37 cellular contexts compared by ENCODE assay signal in the genomic region with DNA sequence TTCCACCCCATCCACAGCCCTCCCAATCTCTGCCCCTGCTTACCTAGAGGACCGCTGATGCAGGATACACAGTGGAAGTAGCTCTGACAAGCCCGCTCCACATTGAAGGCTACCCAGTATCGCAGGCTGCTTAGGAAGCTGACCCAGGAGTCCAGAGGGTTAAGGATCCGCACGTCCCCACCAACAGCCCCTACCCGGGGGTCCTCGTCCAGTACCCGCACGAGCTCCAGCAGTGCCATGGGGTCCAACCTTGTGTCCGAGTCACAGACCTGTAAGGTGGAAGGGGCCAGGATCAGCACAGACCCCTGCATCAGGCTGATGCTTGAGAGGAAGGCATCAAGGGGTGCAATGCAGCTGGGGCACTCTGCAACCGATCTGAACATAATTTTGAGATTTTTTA. TPM values are rescaled to one million over a fixed set of nuclear protein-coding genes. Genes with fewer than 3 reads are reported as not detected.
"Had no signal": no experiment of that assay in that cellular context is flagged by ENCODE, and none has a peak within 500 bp of the region (broad histone marks: within the 10 kb centered on the region; RNA-seq: fewer than 3 reads in every experiment).

No MANE protein-coding gene starts in this region.

- H3K36me3 ChIP-seq: MG63 had no signal

- H3K4me2 ChIP-seq: KMS-11 had no signal

- H3K9me3 ChIP-seq: MG63 had no signal

- H3K27ac ChIP-seq: KMS-11 had no signal

- H3K9ac ChIP-seq: KMS-11 had no signal

- H3K4me3 ChIP-seq: MG63 had no signal

- DNase-seq: Karpas-422, Kasumi-1, MG63, MM.1S, MV-4-11, NCI-H1048, NCI-H1092, NCI-H1092 treated with DMSO at 0.1 percent for 48 hours, NCI-H1105, NCI-H1105 treated with DMSO at 0.1 percent for 48 hours, NCI-H1417, NCI-H1417 treated with DMSO at 0.1 percent for 48 hours, NCI-H1436 treated with DMSO at 0.1 percent for 48 hours, NCI-H146, NCI-H1694, NCI-H1694 treated with DMSO at 0.1 percent for 48 hours, NCI-H187, NCI-H187 treated with DMSO at 0.1 percent for 48 hours, NCI-H1930, NCI-H2029, NCI-H2029 treated with DMSO at 0.1 percent for 48 hours, NCI-H2081, NCI-H2081 treated with DMSO at 0.1 percent for 48 hours, NCI-H2107, NCI-H2171, NCI-H2171 treated with DMSO at 0.1 percent for 48 hours, NCI-H2227 treated with DMSO at 0.1 percent for 48 hours, NCI-H226, NCI-H345, NCI-H446, NCI-H446 treated with DMSO at 0.1 percent for 48 hours, NCI-H510A, NCI-H510A treated with DMSO at 0.1 percent for 48 hours had no signal

RNA-seq across cellular contexts. Expression of gene HAS1, which starts 6.9 kb away (rescaled TPM):
- total RNA-seq: M059J, NCI-H460 had no signal

RNA-seq across cellular contexts. Expression of gene FPR1, which starts 34.8 kb away (rescaled TPM):
- total RNA-seq: NCI-H460 had no signal

RNA-seq across cellular contexts. Expression of gene FPR2, which starts 44.1 kb away (rescaled TPM):
- total RNA-seq: M059J, MCF 10A, NCI-H460 had no signal
